8 cellular contexts compared by ENCODE assay signal in genomic region chr20:32207626-32208498, GRCh38. TPM values are rescaled to one million over a fixed set of nuclear protein-coding genes. Genes with fewer than 3 reads are reported as not detected.
DNase-seq lines count a peak whose midpoint lies in the region; ATAC-seq and TF ChIP-seq lines count a peak whose summit lies in the region.

TSS of gene PLAGL2 (minus strand) at chr20:32207743. CDS start at chr20:32202178, 5,565 bp downstream.
TSS of gene POFUT1 (plus strand) at chr20:32207880. CDS start at chr20:32207942, 62 bp downstream.

- H3K4me3 ChIP-seq in HL-60 (replicated peaks; ENCODE audit: insufficient read depth, low read length): peak within 1 kb of the TSS; percentile 87

- H3K36me3 Mint-ChIP-seq in effector memory CD8-positive, alpha-beta T cell (ENCODE audit: insufficient read depth): peaks cover 19% of the 10 kb centered on the region

- DNase-seq in COR-L47 (lab: John Stamatoyannopoulos, UW): peak; percentile 82
- DNase-seq in HL-60 (ENCODE audit: low read depth in 1 of 2, low spot score in 1 of 2): peak; percentile 80 to 82
- DNase-seq in NK-92 treated with Interleukin-12 subunit alpha and Interleukin-12 subunit beta, amount 100 ng/mL, for 24 hours (lab: John Stamatoyannopoulos, UW): peak; percentile 71
- DNase-seq in effector memory CD8-positive, alpha-beta T cell: peak; percentile 85 to 89 (median 87)
- peak; percentile 97 for DNase-seq in mesenteric fat pad (ENCODE audit: low spot score)
- peak; percentile 71 for DNase-seq in stimulated activated CD8-positive, alpha-beta memory T cell treated with anti-CD3 and anti-CD28 coated beads, Interleukin-15, amount 100 ng/mL, for 1 hour (ENCODE audit: low read depth)

- peak; percentile 92 for ATAC-seq in GM19463 (IDR thresholded peaks at IDR 0.05; ENCODE audit: unreplicated experiment)
- peak; percentile 95 for ATAC-seq in effector memory CD8-positive, alpha-beta T cell (replicated peaks)

- H3K4me3 Mint-ChIP-seq in effector memory CD8-positive, alpha-beta T cell: peak within 1 kb of the TSS; percentile 96

- peaks cover 67 to 71% of the 10 kb centered on the region in 2 donors for H3K4me1 Mint-ChIP-seq in effector memory CD8-positive, alpha-beta T cell (ENCODE audit: low read depth in 2 of 2)

- H3K27ac Mint-ChIP-seq in effector memory CD8-positive, alpha-beta T cell: peak within 1 kb of the TSS; percentile 95 to 98

- no peaks in the 10 kb centered on the region for H3K27me3 Mint-ChIP-seq in effector memory CD8-positive, alpha-beta T cell

- TF ChIP-seq CTCF in HL-60 (IDR thresholded peaks at IDR 0.05; ENCODE audit: insufficient read depth, low read length): no peak

- POLR2A ChIA-PET in activated CD8-positive, alpha-beta memory T cell treated with anti-CD3 and anti-CD28 coated beads for 36 hours (lab: Charles Lee): interaction anchor here (0.6 to 1.4 kb wide), 4 partner anchors 24 to 95 kb away, joined by 3 to 5 read pairs (median 4); no protein-coding TSS in a partner anchor

- H3K9me3 Mint-ChIP-seq in effector memory CD8-positive, alpha-beta T cell: no peaks in the 10 kb centered on the region

- no peaks in the 10 kb centered on the region for H3K27me3 ChIP-seq in HL-60 (ENCODE audit: insufficient read depth, poor library complexity, severe bottlenecking)

- peak within 1 kb of the TSS; percentile 91 for H3K27ac ChIP-seq in HL-60 (replicated peaks)

- CTCF ChIA-PET in activated CD8-positive, alpha-beta memory T cell treated with anti-CD3 and anti-CD28 coated beads for 36 hours (lab: Charles Lee): no interaction called here

RNA-seq across cellular contexts. Expression of gene PLAGL2, which starts in this region (rescaled TPM):
- 100 to 1,000 TPM; 115 to 117 TPM for total RNA-seq in activated CD8-positive, alpha-beta memory T cell treated with anti-CD3 and anti-CD28 coated beads for 36 hours
- total RNA-seq in mesenteric fat pad: 8.3 TPM

RNA-seq across cellular contexts. Expression of gene POFUT1, which starts in this region (rescaled TPM):
- total RNA-seq in activated CD8-positive, alpha-beta memory T cell treated with anti-CD3 and anti-CD28 coated beads for 36 hours: 10 to 100 TPM; 78.5 to 82.1 TPM
- total RNA-seq in mesenteric fat pad: 40.9 TPM

Comparison
In these comparisons a context has a peak if more than half of its experiments do, and no peak if none do; other contexts are left out.
1. Peak in every context shown above with its lines: DNase-seq, ATAC-seq, H3K4me3 ChIP-seq and H3K27ac ChIP-seq.
2. RNA of gene PLAGL2 (total RNA-seq): 115 to 117 TPM in activated CD8-positive, alpha-beta memory T cell treated with anti-CD3 and anti-CD28 coated beads for 36 hours; 8.3 TPM in mesenteric fat pad (single experiment); every median in the first group is over 10 times any median in the second.